In genomic region chr17:69574257-69575197, GRCh38 we compare ENCODE assay signal across 11 cellular contexts.
DNase-seq lines count a peak whose midpoint lies in the region; ATAC-seq, FAIRE-seq and TF ChIP-seq lines count a peak whose summit lies in the region.
"Had no signal": no experiment of that assay in that cellular context is flagged by ENCODE, and none has a peak within 500 bp of the region (broad histone marks: within the 10 kb centered on the region; RNA-seq: fewer than 3 reads in every experiment).

No MANE protein-coding gene starts in this region.

- no peaks in the 10 kb centered on the region for H3K9me3 ChIP-seq in kidney (ENCODE audit: control insufficient read depth in 1 of 2, low read length in 2 of 2)
- no peaks in the 10 kb centered on the region for H3K9me3 ChIP-seq in subcutaneous abdominal adipose tissue (ENCODE audit: control insufficient read depth in 5 of 5, low read length in 5 of 5)

- in situ Hi-C loops in astrocyte of the spinal cord (cut with HindIII; ENCODE audit: low sequenced_read_pairs): no loop called here

- ATAC-seq in GM18505 (IDR thresholded peaks at IDR 0.05; ENCODE audit: unreplicated experiment): no peak
- no peak for ATAC-seq in GM18868 (IDR thresholded peaks at IDR 0.05; ENCODE audit: unreplicated experiment)
- no peak for ATAC-seq in stimulated activated naive CD8-positive, alpha-beta T cell treated with anti-CD3 and anti-CD28 coated beads, Interleukin-15, Interleukin-2, amounts not matched to agents 100 U/mL and 50 U/mL, for 24 hours

- DNase-seq in DMS53 (lab: John Stamatoyannopoulos, UW): peak; percentile 31
- no peak for DNase-seq in DMS53 treated with DMSO at 0.1 percent for 48 hours (lab: John Stamatoyannopoulos, UW; ENCODE audit: unreplicated experiment)
- DNase-seq in astrocyte of the spinal cord (ENCODE audit: low read depth, low spot score): peak; percentile 74
- DNase-seq in kidney: no peak
- no peak for DNase-seq in stimulated activated naive CD8-positive, alpha-beta T cell treated with anti-CD3 and anti-CD28 coated beads, Interleukin-15, Interleukin-2, amounts not matched to agents 100 U/mL and 50 U/mL, for 24 hours
- DNase-seq: activated T-cell treated with anti-CD3 and anti-CD28 coated beads, Interleukin-2, amount 50 U/mL, for 24 hours; H9; nephron progenitor cell had no signal

- H3K4me3 ChIP-seq in astrocyte of the spinal cord (ENCODE audit: low read depth, low read length) (no peak overlapping the region), kidney (ENCODE audit: low read length in 2 of 2) (no peak overlapping the region), subcutaneous abdominal adipose tissue (ENCODE audit: low read depth in 1 of 5, low read length in 5 of 5) (peak overlapping the region in 2 of 5 donors; percentile 17 to 52)

- peak; percentile 11 for FAIRE-seq in kidney (lab: Jason Lieb, UNC)

- peaks cover 0 to 15% of the 10 kb centered on the region in 2 donors for H3K4me1 ChIP-seq in kidney (ENCODE audit: control insufficient read depth in 1 of 2, insufficient read depth in 1 of 2, low read depth in 1 of 2, low read length in 2 of 2)
- H3K4me1 ChIP-seq in subcutaneous abdominal adipose tissue (ENCODE audit: control insufficient read depth in 5 of 5, insufficient read depth in 5 of 5, low read length in 5 of 5): peaks cover 2 to 33% (median 30%) of the 10 kb centered on the region in 5 donors

- H3K27ac ChIP-seq in kidney (ENCODE audit: low read depth in 2 of 2, low read length in 2 of 2) (peak overlapping the region in 1 of 2 donors; percentile 36), subcutaneous abdominal adipose tissue (ENCODE audit: low read depth, low read length) (peak overlapping the region; percentile 81)

- no peaks in the 10 kb centered on the region for H3K36me3 ChIP-seq in kidney (ENCODE audit: control insufficient read depth in 1 of 2, insufficient read depth in 2 of 2, low read length in 2 of 2)
- no peaks in the 10 kb centered on the region for H3K36me3 ChIP-seq in subcutaneous abdominal adipose tissue (ENCODE audit: control insufficient read depth in 5 of 5, insufficient read depth in 5 of 5, low read length in 5 of 5)

- intact Hi-C loops in kidney (cut with DNase I): no loop called here

- no peak for TF ChIP-seq POLR2A in GM18505 (IDR thresholded peaks at IDR 0.05; ENCODE audit: borderline replicate concordance, extremely low read depth, insufficient read depth, insufficient read length)

- TF ChIP-seq CTCF in astrocyte of the spinal cord (IDR thresholded peaks at IDR 0.05; ENCODE audit: low read depth, low read length): no peak
- TF ChIP-seq CTCF in kidney (IDR thresholded peaks at IDR 0.05; ENCODE audit: borderline replicate concordance, extremely low read depth, insufficient read depth): no peak

- H3K9ac ChIP-seq in kidney (ENCODE audit: low read length in 2 of 2) (no peak overlapping the region), subcutaneous abdominal adipose tissue (ENCODE audit: low read length in 5 of 5) (peak overlapping the region in 4 of 5 donors; percentile 6 to 71 (median 35))

- no peaks in the 10 kb centered on the region for H3K27me3 ChIP-seq in subcutaneous abdominal adipose tissue (ENCODE audit: control insufficient read depth in 5 of 5, insufficient read depth in 4 of 5, low read length in 5 of 5)

Comparison
In these comparisons a context has a peak if more than half of its experiments do, and no peak if none do; other contexts are left out.
1. DNase-seq: peak in DMS53 (single experiment) and astrocyte of the spinal cord (single experiment); none in DMS53 treated with DMSO at 0.1 percent for 48 hours (single experiment), kidney (single experiment) and stimulated activated naive CD8-positive, alpha-beta T cell treated with anti-CD3 and anti-CD28 coated beads, Interleukin-15, Interleukin-2, amounts not matched to agents 100 U/mL and 50 U/mL, for 24 hours (single experiment).
2. H3K9ac ChIP-seq: peak in subcutaneous abdominal adipose tissue (4 of 5); none in kidney (0 of 2).